ENCODE assay signal across 2 cellular contexts in genomic region chr9:23408874-23409273, GRCh38.
TF ChIP-seq lines count a peak whose summit lies in the region.

No MANE protein-coding gene starts in this region.

TF ChIP-seq in liver, 16 proteins besides CTCF, POLR2A, EP300 and RAD21 (continued from another document):
- no peak for TF ChIP-seq REST (IDR thresholded peaks at IDR 0.05)

TF ChIP-seq in HepG2, 621 proteins besides CTCF, POLR2A, EP300 and RAD21 (continued from another document):
- TF ChIP-seq ZNF687 (CRISPR knock-in tag; IDR thresholded peaks at IDR 0.05) (no peak), STAG1 (CRISPR knock-in tag; IDR thresholded peaks at IDR 0.05) (no peak), PAXIP1 (CRISPR knock-in tag; conservative IDR thresholded peaks at IDR 0.05) (no peak), FIP1L1 (IDR thresholded peaks at IDR 0.05; ENCODE audit: borderline replicate concordance, insufficient read depth, low read depth, low read length) (no peak)
TF ChIP-seq in HepG2: peak in this region for 0.
